In genomic region chr20:47603260-47603659, GRCh38 we compare ENCODE assay signal across 22 cellular contexts.
DNase-seq lines count a peak whose midpoint lies in the region; ATAC-seq, FAIRE-seq and TF ChIP-seq lines count a peak whose summit lies in the region.
"Had no signal": no experiment of that assay in that cellular context is flagged by ENCODE, and none has a peak within 500 bp of the region (broad histone marks: within the 10 kb centered on the region; RNA-seq: fewer than 3 reads in every experiment).

No MANE protein-coding gene starts in this region.

- no peak overlapping the region for H3K4me2 ChIP-seq in osteoblast (ENCODE audit: insufficient read depth, low read length)

- H3K4me1 Mint-ChIP-seq in activated naive CD4-positive, alpha-beta T cell treated with anti-CD3 and anti-CD28 coated beads, Interleukin-2, amount 50 U/mL, for 24 hours: peaks cover 77% of the 10 kb centered on the region
- H3K4me1 Mint-ChIP-seq in activated naive CD4-positive, alpha-beta T cell treated with anti-CD3 and anti-CD28 coated beads, Interleukin-2, amount 10 ng/mL, durations not matched to agents 7 days and 5 days: peaks cover 67% of the 10 kb centered on the region
- H3K4me1 Mint-ChIP-seq in activated naive CD8-positive, alpha-beta T cell treated with anti-CD3 and anti-CD28 coated beads, Interleukin-2, amount 50 U/mL, for 24 hours: peaks cover 75% of the 10 kb centered on the region
- peaks cover 52 to 66% of the 10 kb centered on the region in 2 donors for H3K4me1 Mint-ChIP-seq in stimulated activated naive B cell treated with anti-CD40 and anti-IgM and Interleukin-4, amounts not matched to agents 10 μg/mL and 1 μg/mL and 100 μg/mL, for 72 hours

- no peaks in the 10 kb centered on the region for H3K9me3 Mint-ChIP-seq in activated naive CD4-positive, alpha-beta T cell treated with anti-CD3 and anti-CD28 coated beads, Interleukin-2, amount 50 U/mL, for 24 hours
- H3K9me3 Mint-ChIP-seq in activated naive CD4-positive, alpha-beta T cell treated with anti-CD3 and anti-CD28 coated beads, Interleukin-2, amount 10 ng/mL, durations not matched to agents 7 days and 5 days: no peaks in the 10 kb centered on the region
- H3K9me3 Mint-ChIP-seq in activated naive CD8-positive, alpha-beta T cell treated with anti-CD3 and anti-CD28 coated beads, Interleukin-2, amount 50 U/mL, for 24 hours: no peaks in the 10 kb centered on the region
- H3K9me3 Mint-ChIP-seq in stimulated activated naive B cell treated with anti-CD40 and anti-IgM and Interleukin-4, amounts not matched to agents 10 μg/mL and 1 μg/mL and 100 μg/mL, for 72 hours: no peaks in the 10 kb centered on the region
- H3K9me3 Mint-ChIP-seq: CD8-positive, alpha-beta memory T cell had no signal

- H3K4me3 ChIP-seq in small intestine (ENCODE audit: low read depth in 1 of 2, low read length in 2 of 2) (no peak overlapping the region), osteoblast (ENCODE audit: insufficient read depth, low read length) (no peak overlapping the region)
- H3K4me3 ChIP-seq: body of pancreas, SK-N-MC, testis had no signal

- no peak for ATAC-seq in GM18505 (IDR thresholded peaks at IDR 0.05; ENCODE audit: unreplicated experiment)
- peak; percentile 37 for ATAC-seq in activated naive CD8-positive, alpha-beta T cell treated with anti-CD3 and anti-CD28 coated beads, Interleukin-2, amount 50 U/mL, for 24 hours
- no peak for ATAC-seq in stimulated activated naive B cell treated with anti-CD40 and anti-IgM and Interleukin-4, amounts not matched to agents 10 μg/mL and 1 μg/mL and 100 μg/mL, for 72 hours (replicated peaks)
- ATAC-seq: body of pancreas had no signal

- 95% methylated on average over 9 of the region's 9 CpGs for WGBS in small intestine, 3 donors

- CTCF ChIA-PET in activated naive CD4-positive, alpha-beta T cell treated with anti-CD3 and anti-CD28 coated beads, Interleukin-2, amount 10 ng/mL, durations not matched to agents 7 days and 5 days (lab: Charles Lee): interaction anchor here (0.6 to 1.4 kb wide), 2 partner anchors 11 to 36 kb away, joined by 3 read pairs; no protein-coding TSS in a partner anchor

- no peaks in the 10 kb centered on the region for H3K9me3 ChIP-seq in small intestine (ENCODE audit: control insufficient read depth, low read depth)
- H3K9me3 ChIP-seq in osteoblast (ENCODE audit: low read depth, low read length): no peaks in the 10 kb centered on the region
- H3K9me3 ChIP-seq: body of pancreas, testis had no signal

- no peak for TF ChIP-seq CTCF in osteoblast (IDR thresholded peaks at IDR 0.05; ENCODE audit: extremely low read depth, low read depth, low read length)

- no peak overlapping the region for H2AFZ ChIP-seq in osteoblast (ENCODE audit: low read length)

- H3K27ac ChIP-seq in small intestine (ENCODE audit: low read depth in 1 of 2, low read length in 1 of 2) (no peak overlapping the region), osteoblast (ENCODE audit: low read depth, low read length) (no peak overlapping the region)
- H3K27ac ChIP-seq: body of pancreas, RWPE1, testis had no signal

- DNase-seq in activated naive CD4-positive, alpha-beta T cell treated with anti-CD3 and anti-CD28 coated beads, Interleukin-2, amount 10 ng/mL, durations not matched to agents 7 days and 5 days: no peak
- no peak for DNase-seq in activated naive CD8-positive, alpha-beta T cell treated with anti-CD3 and anti-CD28 coated beads, Interleukin-2, amount 50 U/mL, for 24 hours
- no peak for DNase-seq in stimulated activated naive B cell treated with anti-CD40 and anti-IgM and Interleukin-4, amounts not matched to agents 10 μg/mL and 1 μg/mL and 100 μg/mL, for 72 hours
- no peak for DNase-seq in small intestine
- no peak for DNase-seq in NCI-H1436 (lab: John Stamatoyannopoulos, UW)
- DNase-seq in osteoblast (ENCODE audit: insufficient read length, low spot score, missing footprints): no peak
- DNase-seq: activated T-cell treated with anti-CD3 and anti-CD28 coated beads, Interleukin-2, amount 50 U/mL, for 1 hour; body of pancreas; CD8-positive, alpha-beta memory T cell; DMS153; kidney glomerular epithelial cell; NCI-H1105 treated with DMSO at 0.1 percent for 48 hours; NCI-H2081; NCI-H226; NCI-H748 treated with DMSO at 0.1 percent for 48 hours; stimulated activated CD4-positive, alpha-beta T cell treated with anti-CD3 and anti-CD28 coated beads, Interleukin-2, amount 100 ng/mL, for 24 hours; T-helper 9 cell; testis had no signal

- TF ChIP-seq POLR2A in GM18505 (IDR thresholded peaks at IDR 0.05; ENCODE audit: borderline replicate concordance, extremely low read depth, insufficient read depth, insufficient read length): peak; percentile 16

- H3K79me2 ChIP-seq in osteoblast (ENCODE audit: insufficient read depth, low read length): peaks cover 42% of the 10 kb centered on the region

- no peaks in the 10 kb centered on the region for H4K20me1 ChIP-seq in osteoblast (ENCODE audit: insufficient read depth, low read length)

- H3K4me3 Mint-ChIP-seq in activated naive CD4-positive, alpha-beta T cell treated with anti-CD3 and anti-CD28 coated beads, Interleukin-2, amount 50 U/mL, for 24 hours: no peak overlapping the region
- no peak overlapping the region for H3K4me3 Mint-ChIP-seq in activated naive CD4-positive, alpha-beta T cell treated with anti-CD3 and anti-CD28 coated beads, Interleukin-2, amount 10 ng/mL, durations not matched to agents 7 days and 5 days
- H3K4me3 Mint-ChIP-seq in activated naive CD8-positive, alpha-beta T cell treated with anti-CD3 and anti-CD28 coated beads, Interleukin-2, amount 50 U/mL, for 24 hours: no peak overlapping the region
- H3K4me3 Mint-ChIP-seq in stimulated activated naive B cell treated with anti-CD40 and anti-IgM and Interleukin-4, amounts not matched to agents 10 μg/mL and 1 μg/mL and 100 μg/mL, for 72 hours: no peak overlapping the region

- H3K4me1 ChIP-seq in small intestine (ENCODE audit: control insufficient read depth in 2 of 2, insufficient read depth in 1 of 2, low read depth in 1 of 2, low read length in 1 of 2) (peaks cover 0 to 5% of the 10 kb centered on the region in 2 donors), osteoblast (ENCODE audit: insufficient read depth, low read length) (peaks cover 10% of the 10 kb centered on the region)
- H3K4me1 ChIP-seq: testis had no signal

- peaks cover 16% of the 10 kb centered on the region for H3K36me3 Mint-ChIP-seq in activated naive CD4-positive, alpha-beta T cell treated with anti-CD3 and anti-CD28 coated beads, Interleukin-2, amount 50 U/mL, for 24 hours
- H3K36me3 Mint-ChIP-seq in activated naive CD4-positive, alpha-beta T cell treated with anti-CD3 and anti-CD28 coated beads, Interleukin-2, amount 10 ng/mL, durations not matched to agents 7 days and 5 days: peaks cover 36% of the 10 kb centered on the region
- H3K36me3 Mint-ChIP-seq in activated naive CD8-positive, alpha-beta T cell treated with anti-CD3 and anti-CD28 coated beads, Interleukin-2, amount 50 U/mL, for 24 hours (ENCODE audit: low read depth): peaks cover 41% of the 10 kb centered on the region
- peaks cover 38 to 56% of the 10 kb centered on the region in 2 donors for H3K36me3 Mint-ChIP-seq in stimulated activated naive B cell treated with anti-CD40 and anti-IgM and Interleukin-4, amounts not matched to agents 10 μg/mL and 1 μg/mL and 100 μg/mL, for 72 hours

- H3K27me3 Mint-ChIP-seq in activated naive CD4-positive, alpha-beta T cell treated with anti-CD3 and anti-CD28 coated beads, Interleukin-2, amount 50 U/mL, for 24 hours: no peaks in the 10 kb centered on the region
- H3K27me3 Mint-ChIP-seq in activated naive CD4-positive, alpha-beta T cell treated with anti-CD3 and anti-CD28 coated beads, Interleukin-2, amount 10 ng/mL, durations not matched to agents 7 days and 5 days: no peaks in the 10 kb centered on the region
- no peaks in the 10 kb centered on the region for H3K27me3 Mint-ChIP-seq in activated naive CD8-positive, alpha-beta T cell treated with anti-CD3 and anti-CD28 coated beads, Interleukin-2, amount 50 U/mL, for 24 hours
- H3K27me3 Mint-ChIP-seq in stimulated activated naive B cell treated with anti-CD40 and anti-IgM and Interleukin-4, amounts not matched to agents 10 μg/mL and 1 μg/mL and 100 μg/mL, for 72 hours: no peaks in the 10 kb centered on the region
- H3K27me3 Mint-ChIP-seq: CD8-positive, alpha-beta memory T cell had no signal

- peak overlapping the region; percentile 88 for H3K27ac Mint-ChIP-seq in activated naive CD4-positive, alpha-beta T cell treated with anti-CD3 and anti-CD28 coated beads, Interleukin-2, amount 50 U/mL, for 24 hours
- H3K27ac Mint-ChIP-seq in activated naive CD4-positive, alpha-beta T cell treated with anti-CD3 and anti-CD28 coated beads, Interleukin-2, amount 10 ng/mL, durations not matched to agents 7 days and 5 days: no peak overlapping the region
- H3K27ac Mint-ChIP-seq in activated naive CD8-positive, alpha-beta T cell treated with anti-CD3 and anti-CD28 coated beads, Interleukin-2, amount 50 U/mL, for 24 hours: peak overlapping the region; percentile 55
- peak overlapping the region; percentile 83 for H3K27ac Mint-ChIP-seq in stimulated activated naive B cell treated with anti-CD40 and anti-IgM and Interleukin-4, amounts not matched to agents 10 μg/mL and 1 μg/mL and 100 μg/mL, for 72 hours

- H3K27me3 ChIP-seq in small intestine (ENCODE audit: control insufficient read depth in 2 of 2, insufficient read depth in 2 of 2, low read length in 2 of 2) (no peaks in the 10 kb centered on the region), osteoblast (ENCODE audit: insufficient read depth, low read length) (no peaks in the 10 kb centered on the region)
- H3K27me3 ChIP-seq: body of pancreas, testis had no signal

- no peak for FAIRE-seq in small intestine (lab: Jason Lieb, UNC)

- H3K36me3 ChIP-seq in small intestine (ENCODE audit: control insufficient read depth in 2 of 2, insufficient read depth in 2 of 2, low read length in 2 of 2) (no peaks in the 10 kb centered on the region), osteoblast (ENCODE audit: insufficient read depth, low read length) (no peaks in the 10 kb centered on the region)
